In the genomic region with DNA sequence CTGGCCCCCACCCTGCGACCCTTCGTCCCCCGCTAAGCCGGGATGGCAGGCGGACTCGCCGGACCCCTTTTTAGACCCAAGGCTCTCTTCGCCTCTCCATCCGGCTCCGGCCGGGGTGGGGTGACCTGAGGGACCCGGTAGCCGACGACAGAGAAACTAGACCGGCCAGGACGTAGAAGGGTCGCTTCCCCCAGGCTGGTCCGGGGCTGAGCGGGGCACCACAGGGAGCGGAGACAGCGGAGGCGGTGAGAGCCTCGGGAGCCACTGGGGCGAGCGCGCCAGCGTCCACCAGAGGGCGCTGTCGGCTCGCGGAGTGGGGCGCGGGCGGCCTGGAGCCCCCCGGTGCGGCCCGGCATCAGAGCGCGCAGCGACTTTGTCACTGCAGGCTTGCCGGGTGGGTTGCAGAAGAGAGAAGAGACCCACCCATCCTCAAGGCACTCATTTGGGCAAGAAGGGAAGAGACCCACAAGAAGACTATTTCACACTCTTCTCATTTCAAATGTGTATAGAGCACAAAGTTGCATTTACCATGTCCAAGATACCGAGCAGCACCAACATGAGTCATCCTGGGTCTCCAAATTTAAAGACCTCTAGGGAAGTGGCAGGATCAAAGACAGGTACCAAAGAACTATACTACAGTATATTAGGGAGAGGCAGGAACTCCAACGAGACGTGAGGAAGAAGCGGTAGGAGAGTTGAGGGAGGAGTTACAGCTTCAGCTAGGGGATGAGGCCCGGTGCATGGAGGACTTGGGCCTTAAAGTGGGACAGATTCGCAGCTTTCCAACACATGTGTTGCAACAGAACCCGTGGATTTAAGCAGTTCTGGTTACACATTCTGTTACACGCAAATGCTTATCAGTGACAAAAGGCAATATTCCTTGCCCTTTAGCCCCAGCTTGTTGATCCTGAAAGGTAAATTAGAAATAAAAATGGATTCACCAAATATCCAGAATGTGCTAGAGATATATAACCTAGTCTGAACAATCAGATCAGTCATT, we compare ENCODE assay signal across 8 cellular contexts. TPM values are rescaled to one million over a fixed set of nuclear protein-coding genes. Genes with fewer than 3 reads are reported as not detected.
A peak's percentile ranks its signal among the peaks of the same experiment; 100 is the strongest.
DNase-seq lines count a peak whose midpoint lies in the region; ATAC-seq and TF ChIP-seq lines count a peak whose summit lies in the region.

No MANE protein-coding gene starts in this region.

- DNase-seq in AG10803 (ENCODE audit: low read depth): peak; percentile 54
- DNase-seq in PC-3: peak; percentile 84
- DNase-seq in activated T-helper 2 cell treated with anti-CD3 and anti-CD28 coated beads, Interferon-gamma antibody, Interleukin-2, Interleukin-4, amounts not matched to agents 10 μg/mL and 5 μg/mL and 100 μg/mL, durations not matched to agents 14 hours and 24 hours and 36 hours (ENCODE audit: low spot score): peak; percentile 59
- peak; percentile 37 for DNase-seq in fibroblast of villous mesenchyme (ENCODE audit: low read depth)
- DNase-seq in substantia nigra (lab: John Stamatoyannopoulos, UW): peak in 43 of 49 donors; percentile 7 to 75 (median 47)

- H4K20me1 ChIP-seq in PC-3 (ENCODE audit: low read length) (no peaks in the 10 kb centered on the region), neural cell (ENCODE audit: insufficient read depth) (no peaks in the 10 kb centered on the region)

- H2AFZ ChIP-seq in PC-3 (ENCODE audit: low read length) (peak overlapping the region; percentile 98), neural cell (ENCODE audit: low read depth, low read length) (no peak overlapping the region)

- H3K36me3 Mint-ChIP-seq in activated T-helper 2 cell treated with anti-CD3 and anti-CD28 coated beads, Interferon-gamma antibody, Interleukin-2, Interleukin-4, amounts not matched to agents 10 μg/mL and 5 μg/mL and 100 μg/mL, durations not matched to agents 14 hours and 24 hours and 36 hours (ENCODE audit: low read depth): no peaks in the 10 kb centered on the region

- peak overlapping the region; percentile 67 for H3K4me3 Mint-ChIP-seq in activated T-helper 2 cell treated with anti-CD3 and anti-CD28 coated beads, Interferon-gamma antibody, Interleukin-2, Interleukin-4, amounts not matched to agents 10 μg/mL and 5 μg/mL and 100 μg/mL, durations not matched to agents 14 hours and 24 hours and 36 hours (ENCODE audit: low read depth)

- intact Hi-C loops in PC-3 (cut with micrococcal nuclease): loop anchor here (1.0 kb wide), 4 partner anchors 59 to 292 kb away; no protein-coding TSS in a partner anchor
- intact Hi-C loops in activated T-helper 2 cell treated with anti-CD3 and anti-CD28 coated beads, Interferon-gamma antibody, Interleukin-2, Interleukin-4, amounts not matched to agents 10 μg/mL and 5 μg/mL and 100 μg/mL, durations not matched to agents 14 hours and 24 hours and 36 hours (cut with micrococcal nuclease): loop anchor here (1.0 to 10.0 kb wide), 3 partner anchors 134 to 292 kb away; no protein-coding TSS in a partner anchor

- H3K36me3 ChIP-seq in PC-3 (ENCODE audit: low read depth, low read length) (no peaks in the 10 kb centered on the region), neural cell (ENCODE audit: insufficient read depth, low read length) (no peaks in the 10 kb centered on the region)

- peak; percentile 8 for TF ChIP-seq EP300 in neural cell (conservative IDR thresholded peaks at IDR 0.05; ENCODE audit: poor library complexity, severe bottlenecking)

- H3K9me3 Mint-ChIP-seq in activated T-helper 2 cell treated with anti-CD3 and anti-CD28 coated beads, Interferon-gamma antibody, Interleukin-2, Interleukin-4, amounts not matched to agents 10 μg/mL and 5 μg/mL and 100 μg/mL, durations not matched to agents 14 hours and 24 hours and 36 hours: no peaks in the 10 kb centered on the region

- 0 out of 2 replicates have a peak, but pooled peaks cover 4% of the 10 kb centered on the region for H3K4me1 ChIP-seq in PC-3 (ENCODE audit: insufficient read depth, low read length)

- H3K27me3 Mint-ChIP-seq in activated T-helper 2 cell treated with anti-CD3 and anti-CD28 coated beads, Interferon-gamma antibody, Interleukin-2, Interleukin-4, amounts not matched to agents 10 μg/mL and 5 μg/mL and 100 μg/mL, durations not matched to agents 14 hours and 24 hours and 36 hours (ENCODE audit: low read depth): peaks cover 38% of the 10 kb centered on the region

- H3K27ac ChIP-seq in PC-3 (ENCODE audit: low read length) (no peak overlapping the region), neural cell (ENCODE audit: low read length) (no peak overlapping the region), substantia nigra (ENCODE audit: low read depth, low read length, poor library complexity, severe bottlenecking) (no peak overlapping the region)

- H3K9me2 ChIP-seq in PC-3 (replicated peaks; ENCODE audit: low read length) (no peaks in the 10 kb centered on the region), neural cell (ENCODE audit: insufficient read depth, low read length) (no peaks in the 10 kb centered on the region)

- peak overlapping the region; percentile 60 for H3K9ac ChIP-seq in PC-3 (ENCODE audit: low read length)
- H3K9ac ChIP-seq in neural cell (ENCODE audit: low read length): no peak overlapping the region

- peak; percentile 58 for TF ChIP-seq CTCF in AG10803 (conservative IDR thresholded peaks at IDR 0.05; ENCODE audit: low read length)
- TF ChIP-seq CTCF in PC-3 (conservative IDR thresholded peaks at IDR 0.05; ENCODE audit: low read depth, low read length): peak; percentile 95
- TF ChIP-seq CTCF in fibroblast of villous mesenchyme (IDR thresholded peaks at IDR 0.05; ENCODE audit: insufficient read depth, low read depth, low read length): peak; percentile 86
- TF ChIP-seq CTCF in neural cell (IDR thresholded peaks at IDR 0.05; ENCODE audit: poor library complexity, severe bottlenecking): peak; percentile 98

- peaks cover 15% of the 10 kb centered on the region for H3K4me1 Mint-ChIP-seq in activated T-helper 2 cell treated with anti-CD3 and anti-CD28 coated beads, Interferon-gamma antibody, Interleukin-2, Interleukin-4, amounts not matched to agents 10 μg/mL and 5 μg/mL and 100 μg/mL, durations not matched to agents 14 hours and 24 hours and 36 hours (ENCODE audit: low read depth)

- peak overlapping the region; percentile 97 for H3K4me2 ChIP-seq in PC-3 (ENCODE audit: low read length)
- no peak overlapping the region for H3K4me2 ChIP-seq in neural cell (ENCODE audit: low read length)

- no TSS peak for BruUV-seq in PC-3 (replicated peaks; lab: Mats Ljungman, UMichigan)

- peak overlapping the region; percentile 73 for H3K4me3 ChIP-seq in AG10803 (ENCODE audit: low read length)
- H3K4me3 ChIP-seq in PC-3 (ENCODE audit: low read length): peak overlapping the region; percentile 80
- peak overlapping the region; percentile 72 for H3K4me3 ChIP-seq in fibroblast of villous mesenchyme (ENCODE audit: low read depth, low read length)
- peak overlapping the region; percentile 55 for H3K4me3 ChIP-seq in neural cell (ENCODE audit: low read length)

- no peak overlapping the region for H3K27ac Mint-ChIP-seq in activated T-helper 2 cell treated with anti-CD3 and anti-CD28 coated beads, Interferon-gamma antibody, Interleukin-2, Interleukin-4, amounts not matched to agents 10 μg/mL and 5 μg/mL and 100 μg/mL, durations not matched to agents 14 hours and 24 hours and 36 hours

- ATAC-seq in GM19023 (IDR thresholded peaks at IDR 0.05; ENCODE audit: unreplicated experiment): peak; percentile 89
- peak; percentile 67 for ATAC-seq in HG03457 (IDR thresholded peaks at IDR 0.05; ENCODE audit: unreplicated experiment)
- ATAC-seq in PC-3: peak; percentile 99

- H3K27me3 ChIP-seq in PC-3 (ENCODE audit: low read length) (no peaks in the 10 kb centered on the region), neural cell (ENCODE audit: insufficient read depth, low read depth, low read length) (peaks cover 15% of the 10 kb centered on the region)

- H3F3A ChIP-seq in PC-3 (ENCODE audit: low read length, unreplicated experiment): no peaks in the 10 kb centered on the region
- H3F3A ChIP-seq in neural cell (ENCODE audit: insufficient read depth, low read length, poor library complexity, severe bottlenecking): no peaks in the 10 kb centered on the region

- POLR2A ChIA-PET in PC-3 (lab: Charles Lee; ENCODE audit: unreplicated experiment): no interaction called here

- CTCF ChIA-PET in PC-3 (lab: Charles Lee): interaction anchor here (0.5 to 0.9 kb wide), 2 partner anchors 38 to 69 kb away, joined by 4 read pairs; no protein-coding TSS in a partner anchor

- no peaks in the 10 kb centered on the region for H3K9me3 ChIP-seq in PC-3 (ENCODE audit: low read length)
- no peaks in the 10 kb centered on the region for H3K9me3 ChIP-seq in neural cell (ENCODE audit: low read length)

- peak; percentile 99 for TF ChIP-seq RAD21 in neural cell (conservative IDR thresholded peaks at IDR 0.05)

- H3K79me2 ChIP-seq in PC-3 (ENCODE audit: low read length): no peaks in the 10 kb centered on the region
- no peaks in the 10 kb centered on the region for H3K79me2 ChIP-seq in neural cell (replicated peaks; ENCODE audit: insufficient read depth, low read length)

TF ChIP-seq in neural cell, 6 proteins besides CTCF, POLR2A, EP300 and RAD21:
- TF ChIP-seq EZH2 (IDR thresholded peaks at IDR 0.05; ENCODE audit: borderline replicate concordance, insufficient read depth, low read length, poor library complexity, severe bottlenecking) (no peak), SMC3 (conservative IDR thresholded peaks at IDR 0.05; ENCODE audit: poor library complexity) (peak; percentile 99)

RNA-seq across cellular contexts. Expression of a gene that starts 7.6 kb away (rescaled TPM):
- total RNA-seq in PC-3 (2014; rRNA removed) (4.4 and 7.0 TPM in 2 replicates), fibroblast of villous mesenchyme (19.0 and 27.2 TPM in 2 replicates)
- total RNA-seq in activated T-helper 2 cell treated with anti-CD3 and anti-CD28 coated beads, Interferon-gamma antibody, Interleukin-2, Interleukin-4, amounts not matched to agents 10 μg/mL and 5 μg/mL and 100 μg/mL, durations not matched to agents 14 hours and 24 hours and 36 hours: 21.5 TPM in 2 replicates
- 5.4 and 6.6 TPM in 2 replicates for polyA plus RNA-seq in neural cell
- 13.6 and 13.9 TPM in 2 replicates for polyA minus RNA-seq in neural cell

RNA-seq across cellular contexts. Expression of a gene that starts 32.8 kb away (rescaled TPM):
- total RNA-seq in PC-3 (2014; rRNA removed) (19.8 and 20.8 TPM in 2 replicates), fibroblast of villous mesenchyme (19.6 and 31.1 TPM in 2 replicates)
- 20.9 and 21.7 TPM in 2 replicates for total RNA-seq in activated T-helper 2 cell treated with anti-CD3 and anti-CD28 coated beads, Interferon-gamma antibody, Interleukin-2, Interleukin-4, amounts not matched to agents 10 μg/mL and 5 μg/mL and 100 μg/mL, durations not matched to agents 14 hours and 24 hours and 36 hours
- 3.7 and 5.3 TPM in 2 replicates for polyA plus RNA-seq in neural cell
- 47.2 and 52.1 TPM in 2 replicates for polyA minus RNA-seq in neural cell
